ENCODE assay signal across 28 cellular contexts in the genomic region with DNA sequence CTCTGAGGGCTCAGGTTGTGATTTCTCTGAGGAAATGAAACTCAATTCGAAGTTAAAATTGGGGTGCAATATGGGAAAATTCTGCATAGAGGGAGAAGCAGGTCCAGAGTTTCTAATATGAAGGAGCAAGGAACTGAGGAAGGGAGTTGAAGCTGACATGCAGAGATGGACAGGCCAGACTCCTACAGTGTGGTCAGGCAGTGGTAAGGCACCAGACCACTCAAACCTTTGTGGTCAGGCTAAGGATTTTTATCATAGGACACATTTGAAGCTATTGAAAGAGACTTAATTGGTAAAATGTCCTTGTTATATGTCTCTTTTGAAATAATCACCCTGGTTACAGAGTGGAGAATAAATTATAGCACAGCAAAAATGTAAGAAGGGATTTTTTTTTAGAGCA.
"Had no signal": no experiment of that assay in that cellular context is flagged by ENCODE, and none has a peak within 500 bp of the region (broad histone marks: within the 10 kb centered on the region; RNA-seq: fewer than 3 reads in every experiment).

No MANE protein-coding gene starts in this region.

- H3K27me3 ChIP-seq: breast epithelium, MG63 had no signal

- DNase-seq: activated B cell treated with CpG ODN at 0.5 μM for 24 hours; activated CD4-positive, alpha-beta T cell treated with anti-CD3 and anti-CD28 coated beads for 1 hour; activated CD4-positive, alpha-beta T cell treated with anti-CD3 and anti-CD28 coated beads, Interleukin-2, amount 10 ng/mL, durations not matched to agents 24 days and 14 days; activated CD4-positive, alpha-beta T cell treated with anti-CD3 and anti-CD28 coated beads, Interleukin-2, amount 50 U/mL, for 48 hours; activated CD8-positive, alpha-beta memory T cell treated with anti-CD3 and anti-CD28 coated beads for 24 hours; activated effector memory CD4-positive, alpha-beta T cell treated with anti-CD3 and anti-CD28 coated beads, Interleukin-2, amount 50 U/mL, for 16 hours; activated naive CD4-positive, alpha-beta T cell treated with Interleukin-2 at 50 U/mL for 16 hours; activated naive CD8-positive, alpha-beta T cell treated with anti-CD3 and anti-CD28 coated beads, Interleukin-2, amount 50 U/mL, for 24 hours; activated T-cell treated with anti-CD3 and anti-CD28 coated beads, Interleukin-2, amount 50 U/mL, for 4 hours; amygdala; caudate nucleus; Kasumi-1; KBM-7; MG63; MV-4-11; NCI-H1092 treated with DMSO at 0.1 percent for 48 hours; NCI-H1417 treated with DMSO at 0.1 percent for 48 hours; NCI-H1694 treated with DMSO at 0.1 percent for 48 hours; NCI-H2029 treated with DMSO at 0.1 percent for 48 hours; NCI-H345; NCI-H510A; NCI-H69; NK-92 treated with Interleukin-12 subunit alpha and Interleukin-12 subunit beta, amount 100 ng/mL, for 24 hours; PC-3; SHP77 treated with DMSO at 0.1 percent for 48 hours had no signal

- H3K4me1 ChIP-seq: breast epithelium had no signal

- H3K36me3 Mint-ChIP-seq: activated naive CD4-positive, alpha-beta T cell treated with anti-CD3 and anti-CD28 coated beads, Interleukin-2, amount 50 U/mL, for 72 hours had no signal

- H3K4me3 Mint-ChIP-seq: activated B cell treated with CpG ODN at 0.5 μM for 24 hours; activated CD4-positive, alpha-beta T cell treated with anti-CD3 and anti-CD28 coated beads, Interleukin-2, amount 10 ng/mL, durations not matched to agents 24 days and 14 days; activated naive CD8-positive, alpha-beta T cell treated with anti-CD3 and anti-CD28 coated beads, Interleukin-2, amount 50 U/mL, for 24 hours; activated T-cell treated with anti-CD3 and anti-CD28 coated beads, Interleukin-2, amount 50 U/mL, for 4 hours; T-helper 1 cell treated with Interleukin-12 subunit alpha and Interleukin-12 subunit beta and Interleukin-4 antibody, amounts not matched to agents 30 μg/mL and 1 μg/mL, for 36 hours had no signal

- H3K27me3 Mint-ChIP-seq: activated B cell treated with CpG ODN at 0.5 μM for 24 hours; activated CD4-positive, alpha-beta T cell treated with anti-CD3 and anti-CD28 coated beads, Interleukin-2, amount 10 ng/mL, durations not matched to agents 24 days and 14 days; activated naive CD8-positive, alpha-beta T cell treated with anti-CD3 and anti-CD28 coated beads, Interleukin-2, amount 50 U/mL, for 24 hours had no signal

- H3K36me3 ChIP-seq: breast epithelium, MG63 had no signal

- H3K27ac Mint-ChIP-seq: activated B cell treated with CpG ODN at 0.5 μM for 24 hours; activated CD4-positive, alpha-beta T cell treated with anti-CD3 and anti-CD28 coated beads, Interleukin-2, amount 10 ng/mL, durations not matched to agents 24 days and 14 days; activated naive CD4-positive, alpha-beta T cell treated with anti-CD3 and anti-CD28 coated beads, Interleukin-2, amount 50 U/mL, for 72 hours; activated naive CD8-positive, alpha-beta T cell treated with anti-CD3 and anti-CD28 coated beads, Interleukin-2, amount 50 U/mL, for 24 hours; T-helper 1 cell treated with Interleukin-12 subunit alpha and Interleukin-12 subunit beta and Interleukin-4 antibody, amounts not matched to agents 30 μg/mL and 1 μg/mL, for 36 hours had no signal

- ATAC-seq: activated naive CD4-positive, alpha-beta T cell treated with anti-CD3 and anti-CD28 coated beads, Interleukin-2, amount 50 U/mL, for 72 hours; activated naive CD8-positive, alpha-beta T cell treated with anti-CD3 and anti-CD28 coated beads, Interleukin-2, amount 50 U/mL, for 24 hours; activated T-cell treated with anti-CD3 and anti-CD28 coated beads, Interleukin-2, amount 50 U/mL, for 4 hours; PC-3 had no signal

- H3K4me1 Mint-ChIP-seq: activated B cell treated with CpG ODN at 0.5 μM for 24 hours; activated CD4-positive, alpha-beta T cell treated with anti-CD3 and anti-CD28 coated beads, Interleukin-2, amount 10 ng/mL, durations not matched to agents 24 days and 14 days; activated naive CD8-positive, alpha-beta T cell treated with anti-CD3 and anti-CD28 coated beads, Interleukin-2, amount 50 U/mL, for 24 hours had no signal

- H3K9me3 ChIP-seq: breast epithelium, MG63 had no signal

- H3K4me3 ChIP-seq: breast epithelium, MG63 had no signal

- H3K27ac ChIP-seq: breast epithelium had no signal
